In genomic region chr3:150237490-150237889, GRCh38 we compare ENCODE assay signal across 10 cellular contexts.
A peak's percentile ranks its signal among the peaks of the same experiment; 100 is the strongest.
DNase-seq lines count a peak whose midpoint lies in the region; ATAC-seq and TF ChIP-seq lines count a peak whose summit lies in the region.
"Had no signal": no experiment of that assay in that cellular context is flagged by ENCODE, and none has a peak within 500 bp of the region (broad histone marks: within the 10 kb centered on the region; RNA-seq: fewer than 3 reads in every experiment).

No MANE protein-coding gene starts in this region.

- TF ChIP-seq POLR2A in tibial nerve (IDR thresholded peaks at IDR 0.05): no peak

- no peak overlapping the region for H3K4me3 Mint-ChIP-seq in CD8-positive, alpha-beta T cell

- H3K27me3 ChIP-seq in right cardiac atrium (ENCODE audit: control insufficient read depth, insufficient read depth) (no peaks in the 10 kb centered on the region), right atrium auricular region (no peaks in the 10 kb centered on the region), tibial nerve (no peaks in the 10 kb centered on the region)
- no peaks in the 10 kb centered on the region for H3K27me3 ChIP-seq in CD8-positive, alpha-beta T cell (ENCODE audit: insufficient read depth, low read length)

- 62% methylated on average over 3 of the region's 3 CpGs for WGBS in right cardiac atrium
- WGBS in tibial nerve, 2 donors: 79 to 92% methylated on average over 3 of the region's 3 CpGs

- peaks cover 2% of the 10 kb centered on the region for H3K27me3 Mint-ChIP-seq in CD8-positive, alpha-beta T cell (ENCODE audit: low read depth)

- no peak overlapping the region for H3K27ac ChIP-seq in right cardiac atrium (ENCODE audit: low read length)
- H3K27ac ChIP-seq in right atrium auricular region: peak overlapping the region in 1 of 2 donors; percentile 16
- peak overlapping the region in 1 of 4 donors; percentile 18 for H3K27ac ChIP-seq in tibial nerve
- H3K27ac ChIP-seq in CD8-positive, alpha-beta T cell (ENCODE audit: low read depth, low read length): no peak overlapping the region

- H3K36me3 Mint-ChIP-seq in CD8-positive, alpha-beta T cell: no peaks in the 10 kb centered on the region

- no peaks in the 10 kb centered on the region for H3K4me1 Mint-ChIP-seq in CD8-positive, alpha-beta T cell (ENCODE audit: low read depth)

- no peak for TF ChIP-seq EP300 in tibial nerve (IDR thresholded peaks at IDR 0.05)

- no peak for TF ChIP-seq CTCF in right atrium auricular region (IDR thresholded peaks at IDR 0.05)
- TF ChIP-seq CTCF in astrocyte of the spinal cord (IDR thresholded peaks at IDR 0.05; ENCODE audit: low read depth, low read length): no peak
- no peak for TF ChIP-seq CTCF in tibial nerve (IDR thresholded peaks at IDR 0.05)
- TF ChIP-seq CTCF in CD8-positive, alpha-beta T cell (IDR thresholded peaks at IDR 0.05): no peak

- peak in 2 of 3 donors; percentile 18 to 53 for DNase-seq in right cardiac atrium
- DNase-seq in right atrium auricular region (ENCODE audit: low spot score): no peak
- DNase-seq in astrocyte of the spinal cord (ENCODE audit: low read depth, low spot score): peak; percentile 63
- no peak for DNase-seq in left lobe of liver (ENCODE audit: low spot score)
- no peak for DNase-seq in tibial nerve (ENCODE audit: low spot score in 2 of 2)
- DNase-seq in NCI-H2107 treated with DMSO at 0.1 percent for 48 hours (lab: John Stamatoyannopoulos, UW; ENCODE audit: unreplicated experiment): no peak
- no peak for DNase-seq in GM19240 (ENCODE audit: insufficient read length, low spot score)
- no peak for DNase-seq in CD8-positive, alpha-beta T cell
- DNase-seq: NCI-H1694, T-helper 1 cell had no signal

- H3K27ac Mint-ChIP-seq in CD8-positive, alpha-beta T cell: no peak overlapping the region

- H3K4me3 ChIP-seq in right cardiac atrium (ENCODE audit: low read length) (no peak overlapping the region), right atrium auricular region (no peak overlapping the region), astrocyte of the spinal cord (ENCODE audit: low read depth, low read length) (no peak overlapping the region), tibial nerve (no peak overlapping the region)
- no peak overlapping the region for H3K4me3 ChIP-seq in CD8-positive, alpha-beta T cell (ENCODE audit: low read depth, low read length)

- no peaks in the 10 kb centered on the region for H3K9me3 Mint-ChIP-seq in CD8-positive, alpha-beta T cell

- H3K9me3 ChIP-seq in right cardiac atrium (ENCODE audit: control insufficient read depth, low read length): no peaks in the 10 kb centered on the region
- no peaks in the 10 kb centered on the region for H3K9me3 ChIP-seq in right atrium auricular region
- H3K9me3 ChIP-seq in tibial nerve: no peaks in the 10 kb centered on the region
- no peaks in the 10 kb centered on the region for H3K9me3 ChIP-seq in CD8-positive, alpha-beta T cell (ENCODE audit: low read length)

- no peaks in the 10 kb centered on the region for H3K36me3 ChIP-seq in right atrium auricular region
- H3K36me3 ChIP-seq in tibial nerve: no peaks in the 10 kb centered on the region
- no peaks in the 10 kb centered on the region for H3K36me3 ChIP-seq in CD8-positive, alpha-beta T cell (ENCODE audit: insufficient read depth, low read length)

- intact Hi-C loops in right cardiac atrium (cut with DNase I): loop anchor here in 1 of 4 donors (5.0 kb wide), 1 partner anchor 175 kb away; no protein-coding TSS in a partner anchor
- intact Hi-C loops in CD8-positive, alpha-beta T cell (cut with DNase I, micrococcal nuclease): no loop called here

- POLR2A ChIA-PET in CD8-positive, alpha-beta T cell (lab: Charles Lee): no interaction called here

- H3K4me1 ChIP-seq in right cardiac atrium (ENCODE audit: control insufficient read depth, insufficient read depth, low read length): peaks cover 7% of the 10 kb centered on the region
- peaks cover 0 to 50% of the 10 kb centered on the region in 2 donors for H3K4me1 ChIP-seq in right atrium auricular region
- peaks cover 0 to 21% (median 5%) of the 10 kb centered on the region in 4 donors for H3K4me1 ChIP-seq in tibial nerve
- H3K4me1 ChIP-seq in CD8-positive, alpha-beta T cell (ENCODE audit: insufficient read depth, low read length): no peaks in the 10 kb centered on the region

- CTCF ChIA-PET in CD8-positive, alpha-beta T cell (lab: Charles Lee): interaction anchor here (1.3 kb wide), 1 partner anchor 10 kb away, joined by 5 read pairs; no protein-coding TSS in a partner anchor

- ATAC-seq in right cardiac atrium (peak; percentile 34 to 43), left lobe of liver (peak; percentile 66)
- ATAC-seq in CD8-positive, alpha-beta T cell: no peak

- in situ Hi-C loops in astrocyte of the spinal cord (cut with HindIII; ENCODE audit: low sequenced_read_pairs): no loop called here

Comparison
In these comparisons a context has a peak if more than half of its experiments do, and no peak if none do; other contexts are left out.
1. DNase-seq: peak in right cardiac atrium (2 of 3) and astrocyte of the spinal cord (single experiment); none in right atrium auricular region (single experiment), left lobe of liver (single experiment), tibial nerve (0 of 2), NCI-H2107 treated with DMSO at 0.1 percent for 48 hours (single experiment), GM19240 (single experiment) and CD8-positive, alpha-beta T cell (0 of 7).